Comparison of ENCODE assay signal across 12 cellular contexts in genomic region chr6:14635195-14635594, GRCh38.
DNase-seq lines count a peak whose midpoint lies in the region; ATAC-seq lines count a peak whose summit lies in the region.
"Had no signal": no experiment of that assay in that cellular context is flagged by ENCODE, and none has a peak within 500 bp of the region (broad histone marks: within the 10 kb centered on the region; RNA-seq: fewer than 3 reads in every experiment).

No MANE protein-coding gene starts in this region.

- DNase-seq in activated gamma-delta T cell treated with Interleukin-2 at 50 U/mL for 16 hours, result peak; percentile 47
- DNase-seq in activated gamma-delta T cell (lab: John Stamatoyannopoulos, UW), result no peak
- peak; percentile 80 for DNase-seq in activated CD8-positive, alpha-beta T cell treated with anti-CD3 and anti-CD28 coated beads, Interleukin-2, amount 10 ng/mL, durations not matched to agents 7 days and 5 days
- peak; percentile 49 to 67 (median 52) for DNase-seq in immature natural killer cell
- DNase-seq in NCI-H128 (lab: John Stamatoyannopoulos, UW; ENCODE audit: unreplicated experiment), result no peak
- no peak for DNase-seq in left colon
- DNase-seq: IMR-90, NCI-H446, SK-N-SH, tibial artery had no signal

- H3K27ac ChIP-seq in thymus (ENCODE audit: low read depth), result peak overlapping the region; percentile 93
- H3K27ac ChIP-seq: tibial artery had no signal

- peaks cover 23% of the 10 kb centered on the region for H3K27me3 Mint-ChIP-seq in activated CD8-positive, alpha-beta T cell treated with anti-CD3 and anti-CD28 coated beads, Interleukin-2, amount 10 ng/mL, durations not matched to agents 7 days and 5 days (ENCODE audit: low read depth)
- H3K27me3 Mint-ChIP-seq in immature natural killer cell (ENCODE audit: low read depth in 3 of 3), result peaks cover 6 to 8% (median 8%) of the 10 kb centered on the region in 3 donors

- H3K4me3 ChIP-seq in thymus (ENCODE audit: low read length), result no peak overlapping the region
- H3K4me3 ChIP-seq: tibial artery had no signal

- peaks cover 47% of the 10 kb centered on the region for H3K4me1 Mint-ChIP-seq in activated CD8-positive, alpha-beta T cell treated with anti-CD3 and anti-CD28 coated beads, Interleukin-2, amount 10 ng/mL, durations not matched to agents 7 days and 5 days (ENCODE audit: low read depth)
- peaks cover 42 to 71% of the 10 kb centered on the region in 2 donors for H3K4me1 Mint-ChIP-seq in immature natural killer cell

- peak; percentile 78 for ATAC-seq in activated CD8-positive, alpha-beta T cell treated with anti-CD3 and anti-CD28 coated beads, Interleukin-2, amount 10 ng/mL, durations not matched to agents 7 days and 5 days
- ATAC-seq in left colon, result no peak
- ATAC-seq in GM18511 (IDR thresholded peaks at IDR 0.05; ENCODE audit: unreplicated experiment), result no peak

- peak overlapping the region; percentile 49 for H3K4me3 Mint-ChIP-seq in activated CD8-positive, alpha-beta T cell treated with anti-CD3 and anti-CD28 coated beads, Interleukin-2, amount 10 ng/mL, durations not matched to agents 7 days and 5 days
- H3K4me3 Mint-ChIP-seq in immature natural killer cell, result peak overlapping the region; percentile 74 to 87 (median 80)

- H3K36me3 Mint-ChIP-seq in activated CD8-positive, alpha-beta T cell treated with anti-CD3 and anti-CD28 coated beads, Interleukin-2, amount 10 ng/mL, durations not matched to agents 7 days and 5 days (ENCODE audit: low read depth), result no peaks in the 10 kb centered on the region
- no peaks in the 10 kb centered on the region for H3K36me3 Mint-ChIP-seq in immature natural killer cell

- no peaks in the 10 kb centered on the region for H3K9me3 ChIP-seq in thymus (ENCODE audit: control insufficient read depth)
- H3K9me3 ChIP-seq: SK-N-SH, tibial artery had no signal

- no peaks in the 10 kb centered on the region for H3K9me3 Mint-ChIP-seq in activated CD8-positive, alpha-beta T cell treated with anti-CD3 and anti-CD28 coated beads, Interleukin-2, amount 10 ng/mL, durations not matched to agents 7 days and 5 days (ENCODE audit: insufficient read depth)
- H3K9me3 Mint-ChIP-seq in immature natural killer cell, result no peaks in the 10 kb centered on the region

- peak overlapping the region; percentile 70 for H3K27ac Mint-ChIP-seq in activated CD8-positive, alpha-beta T cell treated with anti-CD3 and anti-CD28 coated beads, Interleukin-2, amount 10 ng/mL, durations not matched to agents 7 days and 5 days
- H3K27ac Mint-ChIP-seq in immature natural killer cell, result peak overlapping the region in 5 of 6 donors; percentile 3 to 86 (median 74)

- POLR2A ChIA-PET in activated CD8-positive, alpha-beta T cell treated with anti-CD3 and anti-CD28 coated beads, Interleukin-2, amount 10 ng/mL, durations not matched to agents 7 days and 5 days (lab: Charles Lee), result interaction anchor here (1.0 to 1.3 kb wide), 2 partner anchors 26 to 438 kb away, joined by 3 to 5 read pairs; no protein-coding TSS in a partner anchor

- no peaks in the 10 kb centered on the region for H3K27me3 ChIP-seq in thymus (ENCODE audit: control insufficient read depth, insufficient read depth)

- H3K36me3 ChIP-seq in thymus (ENCODE audit: control insufficient read depth, insufficient read depth), result no peaks in the 10 kb centered on the region
- H3K36me3 ChIP-seq: tibial artery had no signal

- 0% methylated on average over 1 of the region's 1 CpG for whole genome bisulfite sequencing in thymus

- peaks cover 54% of the 10 kb centered on the region for H3K4me1 ChIP-seq in thymus (ENCODE audit: control insufficient read depth, insufficient read depth, low read length)

- CTCF ChIA-PET in activated CD8-positive, alpha-beta T cell treated with anti-CD3 and anti-CD28 coated beads, Interleukin-2, amount 10 ng/mL, durations not matched to agents 7 days and 5 days (lab: Charles Lee), result interaction anchor here (1.0 to 2.0 kb wide), 3 partner anchors 27 to 425 kb away, joined by 4 to 7 read pairs (median 5); no protein-coding TSS in a partner anchor

- intact Hi-C loops in left colon (cut with DNase I, micrococcal nuclease), result no loop called here

Comparison
In these comparisons a context has a peak if more than half of its experiments do, and no peak if none do; other contexts are left out.
1. DNase-seq: peak in activated gamma-delta T cell treated with Interleukin-2 at 50 U/mL for 16 hours (single experiment), activated CD8-positive, alpha-beta T cell treated with anti-CD3 and anti-CD28 coated beads, Interleukin-2, amount 10 ng/mL, durations not matched to agents 7 days and 5 days (single experiment) and immature natural killer cell (3 of 3); none in activated gamma-delta T cell (single experiment), NCI-H128 (single experiment) and left colon (0 of 2).